35 cellular contexts compared by ENCODE assay signal in genomic region chr1:208042041-208042615, GRCh38.
"Had no signal": no experiment of that assay in that cellular context is flagged by ENCODE, and none has a peak within 500 bp of the region (broad histone marks: within the 10 kb centered on the region; RNA-seq: fewer than 3 reads in every experiment).

No MANE protein-coding gene starts in this region.

- FAIRE-seq: frontal cortex had no signal

- H3K27ac Mint-ChIP-seq: activated CD4-positive, alpha-beta memory T cell treated with anti-CD3 and anti-CD28 coated beads for 36 hours; activated CD4-positive, alpha-beta T cell treated with anti-CD3 and anti-CD28 coated beads for 36 hours; activated CD4-positive, alpha-beta T cell treated with anti-CD3 and anti-CD28 coated beads, Interleukin-2, amount 10 ng/mL, durations not matched to agents 24 days and 14 days; activated CD8-positive, alpha-beta memory T cell treated with anti-CD3 and anti-CD28 coated beads, Interleukin-2, amount 10 ng/mL, durations not matched to agents 7 days and 5 days; activated CD8-positive, alpha-beta T cell treated with anti-CD3 and anti-CD28 coated beads, Interleukin-2, amount 10 ng/mL, durations not matched to agents 7 days and 5 days; activated naive CD4-positive, alpha-beta T cell treated with anti-CD3 and anti-CD28 coated beads for 36 hours; activated naive CD4-positive, alpha-beta T cell treated with anti-CD3 and anti-CD28 coated beads, Interleukin-2, amount 50 U/mL, for 24 hours; activated naive CD8-positive, alpha-beta T cell treated with anti-CD3 and anti-CD28 coated beads for 36 hours; activated naive CD8-positive, alpha-beta T cell treated with anti-CD3 and anti-CD28 coated beads, Interleukin-2, amount 50 U/mL, for 24 hours; activated T-helper 1 cell treated with anti-CD3 and anti-CD28 coated beads, Interleukin-12 subunit alpha, Interleukin-12 subunit beta, Interleukin-2, Interleukin-4 antibody, amounts not matched to agents 30 ng/mL and 10 ng/mL and 1 ng/mL, durations not matched to agents 14 hours and 24 hours and 36 hours; activated T-helper 2 cell treated with anti-CD3 and anti-CD28 coated beads, Interferon-gamma antibody, Interleukin-2, Interleukin-4, amounts not matched to agents 10 μg/mL and 5 μg/mL and 100 μg/mL, durations not matched to agents 14 hours and 24 hours and 36 hours; T-helper 17 cell; T-helper 2 cell treated with Interferon-gamma antibody and Interleukin-4, amounts not matched to agents 5 μg/mL and 100 μg/mL, for 36 hours had no signal

- H3K27me3 ChIP-seq: adrenal gland, breast epithelium, cardiac muscle cell, colonic mucosa had no signal

- H3K4me1 ChIP-seq: colonic mucosa had no signal

- H3K4me1 Mint-ChIP-seq: activated naive CD4-positive, alpha-beta T cell treated with anti-CD3 and anti-CD28 coated beads, Interleukin-2, amount 50 U/mL, for 24 hours; activated naive CD8-positive, alpha-beta T cell treated with anti-CD3 and anti-CD28 coated beads for 36 hours; activated naive CD8-positive, alpha-beta T cell treated with anti-CD3 and anti-CD28 coated beads, Interleukin-2, amount 50 U/mL, for 24 hours had no signal

- H3K4me3 Mint-ChIP-seq: activated CD4-positive, alpha-beta memory T cell treated with anti-CD3 and anti-CD28 coated beads for 36 hours; activated CD4-positive, alpha-beta T cell treated with anti-CD3 and anti-CD28 coated beads for 36 hours; activated CD4-positive, alpha-beta T cell treated with anti-CD3 and anti-CD28 coated beads, Interleukin-2, amount 10 ng/mL, durations not matched to agents 24 days and 14 days; activated CD8-positive, alpha-beta memory T cell treated with anti-CD3 and anti-CD28 coated beads, Interleukin-2, amount 10 ng/mL, durations not matched to agents 7 days and 5 days; activated CD8-positive, alpha-beta T cell treated with anti-CD3 and anti-CD28 coated beads, Interleukin-2, amount 10 ng/mL, durations not matched to agents 7 days and 5 days; activated naive CD4-positive, alpha-beta T cell treated with anti-CD3 and anti-CD28 coated beads for 36 hours; activated naive CD4-positive, alpha-beta T cell treated with anti-CD3 and anti-CD28 coated beads, Interleukin-2, amount 50 U/mL, for 24 hours; activated naive CD8-positive, alpha-beta T cell treated with anti-CD3 and anti-CD28 coated beads for 36 hours; activated naive CD8-positive, alpha-beta T cell treated with anti-CD3 and anti-CD28 coated beads, Interleukin-2, amount 50 U/mL, for 24 hours; activated T-helper 1 cell treated with anti-CD3 and anti-CD28 coated beads, Interleukin-12 subunit alpha, Interleukin-12 subunit beta, Interleukin-2, Interleukin-4 antibody, amounts not matched to agents 30 ng/mL and 10 ng/mL and 1 ng/mL, durations not matched to agents 14 hours and 24 hours and 36 hours; brain; T-helper 17 cell; T-helper 2 cell treated with Interferon-gamma antibody and Interleukin-4, amounts not matched to agents 5 μg/mL and 100 μg/mL, for 36 hours had no signal

- H3K36me3 ChIP-seq: breast epithelium had no signal

- H3K9me3 ChIP-seq: adrenal gland, breast epithelium, colonic mucosa had no signal

- H3K27ac ChIP-seq: adrenal gland, breast epithelium, cardiac muscle cell, colonic mucosa had no signal

- H3K4me3 ChIP-seq: adrenal gland, breast epithelium, cardiac muscle cell, colonic mucosa had no signal

- DNase-seq: activated CD4-positive, alpha-beta memory T cell treated with anti-CD3 and anti-CD28 coated beads for 36 hours; activated CD4-positive, alpha-beta T cell treated with anti-CD3 and anti-CD28 coated beads for 36 hours; activated CD4-positive, alpha-beta T cell treated with anti-CD3 and anti-CD28 coated beads, Interleukin-2, amount 10 ng/mL, durations not matched to agents 24 days and 14 days; activated CD4-positive, CD25-positive, alpha-beta regulatory T cell; activated CD4-positive, CD25-positive, alpha-beta regulatory T cell treated with anti-CD3 and anti-CD28 coated beads, Interleukin-2, amount 50 U/mL, for 72 hours; activated CD8-positive, alpha-beta memory T cell treated with anti-CD3 and anti-CD28 coated beads, Interleukin-2, amount 10 ng/mL, durations not matched to agents 7 days and 5 days; activated CD8-positive, alpha-beta memory T cell treated with anti-CD3 and anti-CD28 coated beads, Interleukin-2, amount 50 U/mL, for 4 hours; activated CD8-positive, alpha-beta T cell treated with anti-CD3 and anti-CD28 coated beads, Interleukin-2, amount 10 ng/mL, durations not matched to agents 7 days and 5 days; activated effector memory CD4-positive, alpha-beta T cell treated with anti-CD3 and anti-CD28 coated beads, Interleukin-2, amount 50 U/mL, for 16 hours; activated naive CD4-positive, alpha-beta T cell treated with anti-CD3 and anti-CD28 coated beads for 36 hours; activated naive CD8-positive, alpha-beta T cell treated with anti-CD3 and anti-CD28 coated beads for 36 hours; activated naive CD8-positive, alpha-beta T cell treated with anti-CD3 and anti-CD28 coated beads, Interleukin-2, amount 50 U/mL, for 24 hours; activated T-cell treated with anti-CD3 and anti-CD28 coated beads, Interleukin-2, amount 50 U/mL, for 1 hour; activated T-cell treated with anti-CD3 and anti-CD28 coated beads, Interleukin-2, amount 50 U/mL, for 48 hours; adrenal gland; amygdala; aorta; central memory CD4-positive, alpha-beta T cell; cerebellar nuclear complex; colonic mucosa; effector CD8-positive, alpha-beta T cell; foreskin fibroblast; head of caudate nucleus; T-helper 1 cell; T-helper 17 cell; T1000 had no signal

- H3K9me3 Mint-ChIP-seq: activated CD4-positive, alpha-beta memory T cell treated with anti-CD3 and anti-CD28 coated beads for 36 hours; activated CD4-positive, alpha-beta T cell treated with anti-CD3 and anti-CD28 coated beads, Interleukin-2, amount 10 ng/mL, durations not matched to agents 24 days and 14 days; activated naive CD4-positive, alpha-beta T cell treated with anti-CD3 and anti-CD28 coated beads for 36 hours; activated naive CD4-positive, alpha-beta T cell treated with anti-CD3 and anti-CD28 coated beads, Interleukin-2, amount 50 U/mL, for 24 hours; activated naive CD8-positive, alpha-beta T cell treated with anti-CD3 and anti-CD28 coated beads for 36 hours; activated naive CD8-positive, alpha-beta T cell treated with anti-CD3 and anti-CD28 coated beads, Interleukin-2, amount 50 U/mL, for 24 hours; activated T-helper 1 cell treated with anti-CD3 and anti-CD28 coated beads, Interleukin-12 subunit alpha, Interleukin-12 subunit beta, Interleukin-2, Interleukin-4 antibody, amounts not matched to agents 30 ng/mL and 10 ng/mL and 1 ng/mL, durations not matched to agents 14 hours and 24 hours and 36 hours; activated T-helper 2 cell treated with anti-CD3 and anti-CD28 coated beads, Interferon-gamma antibody, Interleukin-2, Interleukin-4, amounts not matched to agents 10 μg/mL and 5 μg/mL and 100 μg/mL, durations not matched to agents 14 hours and 24 hours and 36 hours; brain; T-helper 2 cell treated with Interferon-gamma antibody and Interleukin-4, amounts not matched to agents 5 μg/mL and 100 μg/mL, for 36 hours had no signal

- ATAC-seq: activated CD4-positive, alpha-beta T cell treated with anti-CD3 and anti-CD28 coated beads for 36 hours; activated CD8-positive, alpha-beta memory T cell treated with anti-CD3 and anti-CD28 coated beads, Interleukin-2, amount 10 ng/mL, durations not matched to agents 7 days and 5 days; activated CD8-positive, alpha-beta T cell treated with anti-CD3 and anti-CD28 coated beads, Interleukin-2, amount 10 ng/mL, durations not matched to agents 7 days and 5 days; activated naive CD8-positive, alpha-beta T cell treated with anti-CD3 and anti-CD28 coated beads, Interleukin-2, amount 50 U/mL, for 24 hours; esophagus mucosa; T-helper 17 cell had no signal

- H3K36me3 Mint-ChIP-seq: activated CD4-positive, alpha-beta memory T cell treated with anti-CD3 and anti-CD28 coated beads for 36 hours; activated CD8-positive, alpha-beta memory T cell treated with anti-CD3 and anti-CD28 coated beads, Interleukin-2, amount 10 ng/mL, durations not matched to agents 7 days and 5 days; activated naive CD4-positive, alpha-beta T cell treated with anti-CD3 and anti-CD28 coated beads, Interleukin-2, amount 50 U/mL, for 24 hours; activated naive CD8-positive, alpha-beta T cell treated with anti-CD3 and anti-CD28 coated beads for 36 hours had no signal

- H3K27me3 Mint-ChIP-seq: activated CD4-positive, alpha-beta memory T cell treated with anti-CD3 and anti-CD28 coated beads for 36 hours; activated CD4-positive, alpha-beta T cell treated with anti-CD3 and anti-CD28 coated beads for 36 hours; activated naive CD8-positive, alpha-beta T cell treated with anti-CD3 and anti-CD28 coated beads for 36 hours; activated naive CD8-positive, alpha-beta T cell treated with anti-CD3 and anti-CD28 coated beads, Interleukin-2, amount 50 U/mL, for 24 hours; brain had no signal
